16 cellular contexts compared by ENCODE assay signal in the genomic region with DNA sequence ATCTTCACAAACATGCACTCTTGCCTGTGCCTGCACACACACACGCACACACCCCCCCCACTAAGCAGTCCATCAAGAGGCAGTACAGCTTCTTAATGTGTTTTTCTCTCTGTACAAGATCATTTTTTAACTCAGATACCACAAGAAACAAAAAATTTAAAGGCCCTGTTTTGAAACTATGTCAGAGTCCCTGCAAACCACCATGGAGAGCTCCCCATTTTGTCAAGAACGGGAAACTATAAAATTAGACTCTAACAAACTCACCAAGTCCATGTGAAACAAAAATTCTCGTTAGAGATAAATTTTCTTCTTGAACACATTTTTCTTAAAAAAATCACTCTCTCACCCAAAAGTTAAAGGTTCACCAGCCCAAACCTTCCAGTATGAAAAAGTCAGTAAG.
DNase-seq lines count a peak whose midpoint lies in the region; ATAC-seq and TF ChIP-seq lines count a peak whose summit lies in the region.
"Had no signal": no experiment of that assay in that cellular context is flagged by ENCODE, and none has a peak within 500 bp of the region (broad histone marks: within the 10 kb centered on the region; RNA-seq: fewer than 3 reads in every experiment).

No MANE protein-coding gene starts in this region.

- H3K4me3 ChIP-seq in GM23338 (no peak overlapping the region; the same call in 1 of the 2 replicates), HUES48 (ENCODE audit: low read depth, low read length) (no peak overlapping the region)
- H3K4me3 ChIP-seq: BLaER1 treated with 17β-estradiol and CSF1 and Interleukin-3, amounts not matched to agents 10 nM and 100 nM had no signal

- peak; percentile 30 for DNase-seq in GM23338 (ENCODE audit: low spot score)
- DNase-seq in NCI-H82 treated with DMSO at 0.1 percent for 48 hours (lab: John Stamatoyannopoulos, UW; ENCODE audit: unreplicated experiment): peak; percentile 3
- no peak for DNase-seq in glutamatergic neuron
- DNase-seq in kidney tubule cell (ENCODE audit: low spot score): no peak
- no peak for DNase-seq in iPS-NIHi11 (ENCODE audit: low spot score)
- no peak for DNase-seq in T-helper 9 cell
- DNase-seq: ACHN; CD4-positive, CD25-positive, alpha-beta regulatory T cell; DMS153; DMS79 treated with DMSO at 0.1 percent for 48 hours; EL had no signal

- no peaks in the 10 kb centered on the region for H3K9me3 ChIP-seq in HUES48 (ENCODE audit: control insufficient read depth, insufficient read depth, low read length)
- H3K9me3 ChIP-seq: BLaER1 treated with 17β-estradiol and CSF1 and Interleukin-3, amounts not matched to agents 10 nM and 100 nM had no signal

- no peak for ATAC-seq in GM23338
- ATAC-seq: HCT116, HepG2 had no signal

- H3K4me3 Mint-ChIP-seq in GM23338: peak overlapping the region; percentile 25; the same call in 1 of the 3 replicates
- H3K4me3 Mint-ChIP-seq in glutamatergic neuron (ENCODE audit: unreplicated experiment): peak overlapping the region; percentile 74
- H3K4me3 Mint-ChIP-seq: CD4-positive, CD25-positive, alpha-beta regulatory T cell had no signal

- H3K27me3 ChIP-seq in GM23338 (ENCODE audit: insufficient read depth) (no peaks in the 10 kb centered on the region), HUES48 (ENCODE audit: control insufficient read depth, insufficient read depth, low read length) (no peaks in the 10 kb centered on the region)
- H3K27me3 ChIP-seq: BLaER1 treated with 17β-estradiol and CSF1 and Interleukin-3, amounts not matched to agents 10 nM and 100 nM had no signal

- H3K27ac Mint-ChIP-seq in GM23338: peak overlapping the region; percentile 87
- H3K27ac Mint-ChIP-seq in glutamatergic neuron (ENCODE audit: unreplicated experiment): peak overlapping the region; percentile 72
- H3K27ac Mint-ChIP-seq: CD4-positive, CD25-positive, alpha-beta regulatory T cell had no signal

- peaks cover 90% of the 10 kb centered on the region for H3K79me2 ChIP-seq in GM23338 (replicated peaks; ENCODE audit: insufficient read depth)

- H3K9me3 Mint-ChIP-seq in GM23338 (no peaks in the 10 kb centered on the region), glutamatergic neuron (ENCODE audit: unreplicated experiment) (peaks cover 27% of the 10 kb centered on the region)

- H3K27me3 Mint-ChIP-seq in GM23338 (ENCODE audit: insufficient read depth, low read depth, poor library complexity) (peaks cover 9% of the 10 kb centered on the region), glutamatergic neuron (ENCODE audit: unreplicated experiment) (peaks cover 32% of the 10 kb centered on the region)
- H3K27me3 Mint-ChIP-seq: CD4-positive, CD25-positive, alpha-beta regulatory T cell had no signal

- peak overlapping the region; percentile 54 for H3K4me2 ChIP-seq in GM23338
- H3K4me2 ChIP-seq: BLaER1 treated with 17β-estradiol and CSF1 and Interleukin-3, amounts not matched to agents 10 nM and 100 nM; KMS-11 had no signal

- H4K20me1 ChIP-seq in GM23338 (replicated peaks; ENCODE audit: insufficient read depth): no peaks in the 10 kb centered on the region
- H4K20me1 ChIP-seq: BLaER1 treated with 17β-estradiol and CSF1 and Interleukin-3, amounts not matched to agents 10 nM and 100 nM had no signal

- H3K4me1 Mint-ChIP-seq in GM23338 (peaks cover 80% of the 10 kb centered on the region), glutamatergic neuron (ENCODE audit: low read depth, unreplicated experiment) (peaks cover 80% of the 10 kb centered on the region)
- H3K4me1 Mint-ChIP-seq: CD4-positive, CD25-positive, alpha-beta regulatory T cell had no signal

- 0 out of 2 replicates have a peak, but pooled peaks cover 6% of the 10 kb centered on the region for H3F3A ChIP-seq in GM23338 (replicated peaks; ENCODE audit: low read depth)

- no peaks in the 10 kb centered on the region for H3K36me3 ChIP-seq in GM23338 (ENCODE audit: insufficient read depth)
- H3K36me3 ChIP-seq in HUES48 (ENCODE audit: control insufficient read depth, insufficient read depth, low read length): no peaks in the 10 kb centered on the region
- H3K36me3 ChIP-seq: BLaER1 treated with 17β-estradiol and CSF1 and Interleukin-3, amounts not matched to agents 10 nM and 100 nM had no signal

- 0 out of 2 replicates have a peak, but pooled peaks cover 9% of the 10 kb centered on the region for H3K9me2 ChIP-seq in GM23338 (ENCODE audit: insufficient read depth)

- no peak overlapping the region for H2AFZ ChIP-seq in GM23338

- H3K27ac ChIP-seq in GM23338 (ENCODE audit: low read depth) (peak overlapping the region; percentile 92; the same call in 1 of the 2 replicates), HUES48 (ENCODE audit: low read depth, low read length) (peak overlapping the region; percentile 81)
- H3K27ac ChIP-seq: BLaER1 treated with 17β-estradiol and CSF1 and Interleukin-3, amounts not matched to agents 10 nM and 100 nM; KMS-11 had no signal

- TF ChIP-seq CTCF in GM23338 (conservative IDR thresholded peaks at IDR 0.05; ENCODE audit: low read depth in 2 of 2): no peak
- TF ChIP-seq CTCF in glutamatergic neuron (IDR thresholded peaks at IDR 0.05; ENCODE audit: partially characterized antibody, unreplicated experiment): no peak

- no peaks in the 10 kb centered on the region for H3K36me3 Mint-ChIP-seq in GM23338 (ENCODE audit: low read depth)
- no peaks in the 10 kb centered on the region for H3K36me3 Mint-ChIP-seq in glutamatergic neuron (ENCODE audit: unreplicated experiment)
- H3K36me3 Mint-ChIP-seq: CD4-positive, CD25-positive, alpha-beta regulatory T cell had no signal

- H3K4me1 ChIP-seq in GM23338 (ENCODE audit: insufficient read depth): peaks cover 92% of the 10 kb centered on the region
- peaks cover 62% of the 10 kb centered on the region for H3K4me1 ChIP-seq in HUES48 (ENCODE audit: control insufficient read depth, insufficient read depth, low read length)
- H3K4me1 ChIP-seq: BLaER1 treated with 17β-estradiol and CSF1 and Interleukin-3, amounts not matched to agents 10 nM and 100 nM had no signal

- H3K9ac ChIP-seq in HUES48 (ENCODE audit: low read depth, low read length): no peak overlapping the region
- H3K9ac ChIP-seq: BLaER1 treated with 17β-estradiol and CSF1 and Interleukin-3, amounts not matched to agents 10 nM and 100 nM; KMS-11 had no signal

TF ChIP-seq in GM23338, 12 proteins besides CTCF, POLR2A, EP300 and RAD21 (continues in another document):
- TF ChIP-seq POLR2AphosphoS5 (IDR thresholded peaks at IDR 0.05; ENCODE audit: low read depth) (no peak), ETS1 (IDR thresholded peaks at IDR 0.05) (no peak), ZNF114 (CRISPR knock-in tag; IDR thresholded peaks at IDR 0.05) (no peak), CREB1 (CRISPR knock-in tag; IDR thresholded peaks at IDR 0.05; ENCODE audit: low read depth) (no peak), STAT1 (IDR thresholded peaks at IDR 0.05; ENCODE audit: unreplicated experiment) (no peak)
- TF ChIP-seq, protein P1, sequence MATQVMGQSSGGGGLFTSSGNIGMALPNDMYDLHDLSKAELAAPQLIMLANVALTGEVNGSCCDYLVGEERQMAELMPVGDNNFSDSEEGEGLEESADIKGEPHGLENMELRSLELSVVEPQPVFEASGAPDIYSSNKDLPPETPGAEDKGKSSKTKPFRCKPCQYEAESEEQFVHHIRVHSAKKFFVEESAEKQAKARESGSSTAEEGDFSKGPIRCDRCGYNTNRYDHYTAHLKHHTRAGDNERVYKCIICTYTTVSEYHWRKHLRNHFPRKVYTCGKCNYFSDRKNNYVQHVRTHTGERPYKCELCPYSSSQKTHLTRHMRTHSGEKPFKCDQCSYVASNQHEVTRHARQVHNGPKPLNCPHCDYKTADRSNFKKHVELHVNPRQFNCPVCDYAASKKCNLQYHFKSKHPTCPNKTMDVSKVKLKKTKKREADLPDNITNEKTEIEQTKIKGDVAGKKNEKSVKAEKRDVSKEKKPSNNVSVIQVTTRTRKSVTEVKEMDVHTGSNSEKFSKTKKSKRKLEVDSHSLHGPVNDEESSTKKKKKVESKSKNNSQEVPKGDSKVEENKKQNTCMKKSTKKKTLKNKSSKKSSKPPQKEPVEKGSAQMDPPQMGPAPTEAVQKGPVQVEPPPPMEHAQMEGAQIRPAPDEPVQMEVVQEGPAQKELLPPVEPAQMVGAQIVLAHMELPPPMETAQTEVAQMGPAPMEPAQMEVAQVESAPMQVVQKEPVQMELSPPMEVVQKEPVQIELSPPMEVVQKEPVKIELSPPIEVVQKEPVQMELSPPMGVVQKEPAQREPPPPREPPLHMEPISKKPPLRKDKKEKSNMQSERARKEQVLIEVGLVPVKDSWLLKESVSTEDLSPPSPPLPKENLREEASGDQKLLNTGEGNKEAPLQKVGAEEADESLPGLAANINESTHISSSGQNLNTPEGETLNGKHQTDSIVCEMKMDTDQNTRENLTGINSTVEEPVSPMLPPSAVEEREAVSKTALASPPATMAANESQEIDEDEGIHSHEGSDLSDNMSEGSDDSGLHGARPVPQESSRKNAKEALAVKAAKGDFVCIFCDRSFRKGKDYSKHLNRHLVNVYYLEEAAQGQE (IDR thresholded peaks at IDR 0.05; ENCODE audit: unreplicated experiment): peak; percentile 61

Comparison
In these comparisons a context has a peak if more than half of its experiments do, and no peak if none do; other contexts are left out.
1. DNase-seq: peak in GM23338 (single experiment) and NCI-H82 treated with DMSO at 0.1 percent for 48 hours (single experiment); none in glutamatergic neuron (single experiment), kidney tubule cell (single experiment), iPS-NIHi11 (single experiment) and T-helper 9 cell (single experiment).